Comparison of ENCODE assay signal across 8 cellular contexts in genomic region chr9:21994996-21995651, GRCh38. TPM values are rescaled to one million over a fixed set of nuclear protein-coding genes. Genes with fewer than 3 reads are reported as not detected.
DNase-seq lines count a peak whose midpoint lies in the region; ATAC-seq and TF ChIP-seq lines count a peak whose summit lies in the region.

No MANE protein-coding gene starts in this region.

- no peaks in the 10 kb centered on the region for H3K9me3 ChIP-seq in right lobe of liver

- H3K36me3 ChIP-seq in right lobe of liver: no peaks in the 10 kb centered on the region

- TF ChIP-seq POLR2A in right lobe of liver (IDR thresholded peaks at IDR 0.05): peak; percentile 17

- peak overlapping the region; percentile 36 to 93 (median 78) for H3K4me3 ChIP-seq in dorsolateral prefrontal cortex
- H3K4me3 ChIP-seq in right lobe of liver: peak overlapping the region; percentile 74 to 91 (median 84)

- WGBS in right lobe of liver (ENCODE audit: insufficient coverage, low coverage, low lambda C conversion rate, missing lambda C conversion rate): under 1% methylated on average over 30 of the region's 56 CpGs

- H3K27me3 ChIP-seq in dorsolateral prefrontal cortex: peaks cover 0 to 64% (median 42%) of the 10 kb centered on the region in 45 donors
- H3K27me3 ChIP-seq in right lobe of liver: peaks cover 0 to 3% of the 10 kb centered on the region in 2 donors

- peak; percentile 85 for DNase-seq in NK-92 treated with Interleukin-12 subunit alpha and Interleukin-12 subunit beta, amount 100 ng/mL, for 24 hours (lab: John Stamatoyannopoulos, UW)
- DNase-seq in NK-92 (lab: John Stamatoyannopoulos, UW; ENCODE audit: unreplicated experiment) (no peak), NCI-H2107 (lab: John Stamatoyannopoulos, UW) (peak; percentile 77), dorsolateral prefrontal cortex (peak in 6 of 10 donors; percentile 30 to 67 (median 42)), right lobe of liver (peak; percentile 67 to 79 (median 78))
- DNase-seq in stimulated activated CD8-positive, alpha-beta memory T cell treated with anti-CD3 and anti-CD28 coated beads, Interleukin-12 subunit alpha, Interleukin-12 subunit beta, amount 100 ng/mL, for 4 hours (ENCODE audit: low read depth): peak; percentile 59

- peaks cover 0 to 4% (median 0%) of the 10 kb centered on the region in 4 donors for H3K4me1 ChIP-seq in right lobe of liver

- intact Hi-C loops in dorsolateral prefrontal cortex (cut with DNase I) (loop anchor here in 1 of 2 donors (1.0 kb wide), 1 partner anchor 14 kb away; the partner anchor contains the start of gene CDKN2B), right lobe of liver (cut with DNase I) (no loop called here)

- peak overlapping the region in 57 of 59 donors; percentile 24 to 94 (median 81) for H3K27ac ChIP-seq in dorsolateral prefrontal cortex
- peak overlapping the region; percentile 61 to 77 (median 62) for H3K27ac ChIP-seq in right lobe of liver

- ATAC-seq in HG02938 (IDR thresholded peaks at IDR 0.05; ENCODE audit: unreplicated experiment) (peak; percentile 77), right lobe of liver (peak; percentile 81 to 85 (median 82))
- peak; percentile 78 to 80 for ATAC-seq in activated CD4-positive, CD25-positive, alpha-beta regulatory T cell treated with anti-CD3 and anti-CD28 coated beads, Interleukin-2, amount 50 U/mL, for 24 hours

- peak in 5 of 56 donors; percentile 1 to 10 (median 6) for TF ChIP-seq CTCF in dorsolateral prefrontal cortex (IDR thresholded peaks at IDR 0.05 in 54 of 56, conservative IDR thresholded peaks at IDR 0.05 in 2 of 56; ENCODE audit: low read depth in 1 of 56, partially characterized antibody in 56 of 56)
- TF ChIP-seq CTCF in right lobe of liver (IDR thresholded peaks at IDR 0.05): no peak

RNA-seq across cellular contexts. Expression of gene CDKN2B-AS1, which starts 0.5 kb away (rescaled TPM):
- total RNA-seq in dorsolateral prefrontal cortex (1 to 10 TPM in 119 of 120 experiments, under 1 TPM in 1; 0.63 to 5.4 (median 2.5) TPM), right lobe of liver (under 1 TPM in 4 of 6 experiments, not detected in 2; 0.13 to 0.37 (median 0.21) TPM)

RNA-seq across cellular contexts. Expression of gene CDKN2A, which starts 0.9 kb away (rescaled TPM):
- total RNA-seq in dorsolateral prefrontal cortex (10 to 100 TPM in 4 of 120 experiments, 1 to 10 TPM in 115, under 1 TPM in 1; 0.87 to 11.8 (median 5.2) TPM), right lobe of liver (1 to 10 TPM in 3 of 6 experiments, under 1 TPM in 2, not detected in 1; 0.30 to 1.4 (median 1.2) TPM)

RNA-seq across cellular contexts. Expression of gene CDKN2B, which starts 14.0 kb away (rescaled TPM):
- total RNA-seq in dorsolateral prefrontal cortex (10 to 100 TPM in 1 of 120 experiments, 1 to 10 TPM in 119; 1.4 to 10.3 (median 2.9) TPM), right lobe of liver (1 to 10 TPM in 5 of 6 experiments, under 1 TPM in 1; 0.64 to 4.2 (median 1.8) TPM)
